ENCODE assay signal across 8 cellular contexts in genomic region chr12:6858796-6859195, GRCh38.
"Had no signal": no experiment of that assay in that cellular context is flagged by ENCODE, and none has a peak within 500 bp of the region (broad histone marks: within the 10 kb centered on the region; RNA-seq: fewer than 3 reads in every experiment).

No MANE protein-coding gene starts in this region.

- H3K4me3 ChIP-seq: GM12878 had no signal

- FAIRE-seq: G401.6, GM12878, GM12891, GM12892, GM18507, GM19239 had no signal

- DNase-seq: GDM1, GF-D8 had no signal
